31 cellular contexts compared by ENCODE assay signal in the genomic region with DNA sequence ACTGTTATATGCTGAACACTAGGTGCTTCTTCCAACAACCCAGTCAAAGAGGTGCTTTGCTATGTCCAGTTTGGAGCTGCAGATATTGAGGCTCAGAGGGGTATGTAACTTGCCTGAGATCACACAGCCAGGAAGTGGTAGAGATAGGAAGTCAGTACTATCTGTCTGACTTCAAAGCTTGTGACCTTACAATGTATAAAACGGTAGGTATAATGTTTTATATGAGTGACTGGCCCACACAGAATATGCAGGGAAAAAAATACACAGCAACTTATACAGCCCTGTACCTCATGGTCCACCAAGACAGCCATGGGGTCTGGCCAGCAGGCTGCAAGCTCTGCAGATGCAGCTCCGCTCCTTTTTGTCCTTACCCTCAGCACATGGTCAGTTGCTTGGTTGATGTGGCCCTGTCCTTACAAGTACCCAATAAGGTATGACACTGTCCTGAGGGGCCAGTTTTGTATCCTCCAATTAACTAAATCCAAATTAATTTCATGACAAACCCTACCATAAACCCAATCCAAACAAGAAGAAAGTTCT. TPM values are rescaled to one million over a fixed set of nuclear protein-coding genes. Genes with fewer than 3 reads are reported as not detected.
"Had no signal": no experiment of that assay in that cellular context is flagged by ENCODE, and none has a peak within 500 bp of the region (broad histone marks: within the 10 kb centered on the region; RNA-seq: fewer than 3 reads in every experiment).

No MANE protein-coding gene starts in this region.

- H3K9me3 Mint-ChIP-seq: mesothelial cell of epicardium; naive B cell; nephron progenitor cell; stimulated activated effector memory CD8-positive, alpha-beta T cell treated with anti-CD3 and anti-CD28 coated beads, Interleukin-12 subunit alpha, Interleukin-12 subunit beta, amount 100 ng/mL, for 72 hours had no signal

- H3K4me3 Mint-ChIP-seq: mesothelial cell of epicardium; naive B cell; nephron progenitor cell; stimulated activated effector memory CD8-positive, alpha-beta T cell treated with anti-CD3 and anti-CD28 coated beads, Interleukin-12 subunit alpha, Interleukin-12 subunit beta, amount 100 ng/mL, for 72 hours had no signal

- H3K4me1 ChIP-seq: gastrocnemius medialis, heart left ventricle, psoas muscle, tibial nerve had no signal

- H3K27ac Mint-ChIP-seq: naive B cell; stimulated activated effector memory CD8-positive, alpha-beta T cell treated with anti-CD3 and anti-CD28 coated beads, Interleukin-12 subunit alpha, Interleukin-12 subunit beta, amount 100 ng/mL, for 72 hours had no signal

- H3K36me3 ChIP-seq: gastrocnemius medialis, heart left ventricle, left lung, ovary, sigmoid colon, thoracic aorta, tibial nerve, upper lobe of left lung had no signal

- H3K4me3 ChIP-seq: dorsolateral prefrontal cortex, gastrocnemius medialis, heart left ventricle, hepatocyte, left lung, mucosa of descending colon, ovary, psoas muscle, sigmoid colon, thoracic aorta, tibial nerve, upper lobe of left lung had no signal

- H3K27me3 ChIP-seq: ovary, tibial nerve, upper lobe of left lung had no signal

- H3K27ac ChIP-seq: dorsolateral prefrontal cortex, gastrocnemius medialis, heart left ventricle, hepatocyte, left lung, ovary, psoas muscle, sigmoid colon, thoracic aorta, tibial nerve, upper lobe of left lung had no signal

- DNase-seq: dorsolateral prefrontal cortex; effector CD4-positive, alpha-beta T cell; foreskin fibroblast; gastrocnemius medialis; heart left ventricle; left cardiac atrium; left lung; mesenchymal stem cell; mucosa of descending colon; naive B cell; nephron progenitor cell; occipital lobe; ovary; psoas muscle; right cardiac atrium; sigmoid colon; stimulated activated CD4-positive, alpha-beta T cell treated with anti-CD3 and anti-CD28 coated beads, Interleukin-2, amount 100 ng/mL, for 24 hours; stimulated activated CD4-positive, alpha-beta T cell treated with anti-CD3 and anti-CD28 coated beads, Interleukin-4, amount 100 ng/mL, for 24 hours; stimulated activated naive CD4-positive, alpha-beta T cell treated with Interleukin-2 at 50 U/mL for 16 hours; upper lobe of left lung had no signal

- H2AFZ ChIP-seq: hepatocyte had no signal

- H3K36me3 Mint-ChIP-seq: mesothelial cell of epicardium; naive B cell; stimulated activated effector memory CD8-positive, alpha-beta T cell treated with anti-CD3 and anti-CD28 coated beads, Interleukin-12 subunit alpha, Interleukin-12 subunit beta, amount 100 ng/mL, for 72 hours had no signal

- H3K9me3 ChIP-seq: gastrocnemius medialis, heart left ventricle, left lung, mucosa of descending colon, ovary, psoas muscle, sigmoid colon, thoracic aorta, tibial nerve, upper lobe of left lung had no signal

- H3K4me1 Mint-ChIP-seq: naive B cell; stimulated activated effector memory CD8-positive, alpha-beta T cell treated with anti-CD3 and anti-CD28 coated beads, Interleukin-12 subunit alpha, Interleukin-12 subunit beta, amount 100 ng/mL, for 72 hours had no signal

- ATAC-seq: gastrocnemius medialis; heart left ventricle; left cardiac atrium; left lung; psoas muscle; right cardiac atrium; stimulated activated effector memory CD8-positive, alpha-beta T cell treated with anti-CD3 and anti-CD28 coated beads, Interleukin-12 subunit alpha, Interleukin-12 subunit beta, amount 100 ng/mL, for 72 hours had no signal

RNA-seq across cellular contexts. Expression of a gene that starts 3.9 kb away (rescaled TPM):
- total RNA-seq: dorsolateral prefrontal cortex, gastrocnemius medialis, glomerular endothelial cell, heart left ventricle, kidney epithelial cell, left cardiac atrium, lung microvascular endothelial cell, mucosa of descending colon, renal cortical epithelial cell, right cardiac atrium, sigmoid colon, skeletal muscle tissue, thoracic aorta, tibial nerve had no signal
- polyA plus RNA-seq: ovary had no signal

RNA-seq across cellular contexts. Expression of a gene that starts 16.3 kb away (rescaled TPM):
- total RNA-seq: dorsolateral prefrontal cortex, gastrocnemius medialis, heart left ventricle, kidney epithelial cell, lung microvascular endothelial cell, mesothelial cell of epicardium, mucosa of descending colon, occipital lobe, ovary, psoas muscle, renal cortical epithelial cell, right cardiac atrium, sigmoid colon, thoracic aorta had no signal
- polyA plus RNA-seq: hepatocyte, ovary had no signal

RNA-seq across cellular contexts. Expression of a gene that starts 21.9 kb away (rescaled TPM):
- total RNA-seq: gastrocnemius medialis, heart left ventricle, hepatocyte, kidney epithelial cell, left cardiac atrium, left lung, lower leg skin, lung microvascular endothelial cell, mucosa of descending colon, occipital lobe, ovary, psoas muscle, renal cortical epithelial cell, right cardiac atrium, sigmoid colon, skeletal muscle tissue, thoracic aorta, tibial nerve, upper lobe of left lung had no signal
- polyA plus RNA-seq: heart left ventricle, hepatocyte, ovary, psoas muscle, right cardiac atrium, sigmoid colon had no signal

RNA-seq across cellular contexts. Expression of a gene that starts 31.0 kb away (rescaled TPM):
- total RNA-seq: gastrocnemius medialis, glomerular endothelial cell, heart left ventricle, hepatocyte, kidney epithelial cell, left cardiac atrium, left lung, lung microvascular endothelial cell, mesothelial cell of epicardium, mucosa of descending colon, psoas muscle, renal cortical epithelial cell, right cardiac atrium, sigmoid colon, skeletal muscle tissue, thoracic aorta had no signal
- polyA plus RNA-seq: hepatocyte, ovary had no signal

RNA-seq across cellular contexts. Expression of a gene that starts 40.6 kb away (rescaled TPM):
- total RNA-seq: dorsolateral prefrontal cortex, gastrocnemius medialis, glomerular endothelial cell, heart left ventricle, hepatocyte, kidney epithelial cell, left cardiac atrium, left lung, lower leg skin, lung microvascular endothelial cell, mesothelial cell of epicardium, mucosa of descending colon, occipital lobe, ovary, psoas muscle, renal cortical epithelial cell, right cardiac atrium, sigmoid colon, skeletal muscle tissue, thoracic aorta, tibial nerve, upper lobe of left lung had no signal
- polyA plus RNA-seq: heart left ventricle, hepatocyte, ovary, psoas muscle, right cardiac atrium, sigmoid colon had no signal
